Comparison of ENCODE assay signal across 19 cellular contexts in the genomic region with DNA sequence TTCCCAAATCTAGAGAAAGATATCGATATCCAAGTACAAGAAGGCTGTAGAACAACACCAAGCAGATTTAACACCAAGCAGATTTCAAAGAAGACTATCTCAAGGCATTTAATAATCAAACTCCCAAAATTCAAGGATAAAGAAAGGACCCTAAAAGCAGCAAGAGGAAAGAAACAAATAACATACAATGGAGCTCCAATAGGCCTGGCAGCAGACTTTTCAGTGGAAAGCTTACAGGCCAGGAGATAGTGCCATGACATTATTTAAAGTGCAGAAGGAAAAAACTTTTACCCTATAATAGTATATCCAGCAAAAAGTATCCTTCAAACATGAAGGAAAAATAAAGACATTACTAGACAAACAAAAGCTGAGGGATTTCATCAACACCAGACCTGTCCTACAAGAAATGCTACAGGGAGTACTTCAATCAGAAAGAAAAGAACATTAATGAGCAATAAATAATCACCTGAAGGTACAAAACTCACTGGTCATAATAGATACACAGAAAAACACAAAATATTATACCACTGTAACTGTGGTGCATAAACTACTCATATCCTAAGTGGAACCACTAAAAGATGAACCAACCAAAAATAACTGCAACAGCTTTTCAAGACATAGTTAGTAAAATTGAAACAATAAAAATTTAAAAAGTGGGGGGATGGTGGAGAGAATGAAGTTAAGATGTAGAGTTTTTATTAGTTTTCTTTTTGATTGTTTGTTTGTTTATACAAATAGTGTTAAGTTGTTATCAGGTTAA.
"Had no signal": no experiment of that assay in that cellular context is flagged by ENCODE, and none has a peak within 500 bp of the region (broad histone marks: within the 10 kb centered on the region; RNA-seq: fewer than 3 reads in every experiment).

No MANE protein-coding gene starts in this region.

- DNase-seq: cortex of kidney; dorsolateral prefrontal cortex; effector CD8-positive, alpha-beta T cell; foreskin melanocyte; head of caudate nucleus; kidney; left cardiac atrium; left ventricle myocardium inferior; lower lobe of right lung; midbrain; naive B cell; psoas muscle; retina; right lobe of liver; stimulated activated CD4-positive, alpha-beta T cell treated with anti-CD3 and anti-CD28 coated beads, Interleukin-4, amount 100 ng/mL, for 1 hour; stimulated activated CD8-positive, alpha-beta memory T cell treated with anti-CD3 and anti-CD28 coated beads, Interleukin-4, amount 100 ng/mL, for 48 hours; stimulated activated naive B cell treated with anti-CD40 and anti-IgM and Interleukin-4, amounts not matched to agents 10 μg/mL and 1 μg/mL and 100 μg/mL, for 72 hours; trophoblast cell had no signal

- ATAC-seq: left cardiac atrium, lower lobe of right lung, psoas muscle, right lobe of liver had no signal

- H3K27me3 Mint-ChIP-seq: memory B cell, naive B cell had no signal

- H3K27ac Mint-ChIP-seq: memory B cell; naive B cell; stimulated activated naive B cell treated with anti-CD40 and anti-IgM and Interleukin-4, amounts not matched to agents 10 μg/mL and 1 μg/mL and 100 μg/mL, for 72 hours had no signal

- H3K4me3 Mint-ChIP-seq: memory B cell; naive B cell; stimulated activated naive B cell treated with anti-CD40 and anti-IgM and Interleukin-4, amounts not matched to agents 10 μg/mL and 1 μg/mL and 100 μg/mL, for 72 hours had no signal
